Comparison of ENCODE assay signal across 1 cellular context in the genomic region with DNA sequence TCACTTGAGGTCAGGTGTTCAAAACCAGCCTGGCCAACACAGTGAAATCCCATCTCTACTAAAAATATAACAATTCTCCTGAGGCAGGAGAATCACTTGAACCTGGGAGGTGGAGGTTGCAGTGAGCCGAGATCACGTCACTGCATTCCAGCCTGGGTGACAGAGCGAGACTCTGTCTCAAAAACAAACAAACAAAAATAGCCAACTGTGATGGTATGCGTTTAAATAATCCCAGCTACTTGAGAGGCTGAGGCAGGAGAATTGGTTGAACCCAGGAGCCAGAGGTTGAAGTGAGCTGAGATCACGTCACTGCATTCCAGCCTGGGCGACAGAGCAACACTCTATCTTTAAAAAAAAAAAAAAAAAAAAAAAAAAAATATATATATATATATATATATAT.
A peak's percentile ranks its signal among the peaks of the same experiment; 100 is the strongest.
TF ChIP-seq lines count a peak whose summit lies in the region.
"Not testable (repeated sequence)": the region's sequence is repeated elsewhere in the genome, so short reads cannot be mapped to it uniquely, and the experiment has no call there.

No MANE protein-coding gene starts in this region.

TF ChIP-seq in HepG2, 621 proteins besides CTCF, POLR2A, EP300 and RAD21:
- 0 out of 2 replicates have a peak, but pooled peaks have one; percentile 12 for TF ChIP-seq CREB1 (IDR thresholded peaks at IDR 0.05)
- TF ChIP-seq CREB1 (CRISPR knock-in tag; IDR thresholded peaks at IDR 0.05), result not testable (repeated sequence)
